Comparison of ENCODE assay signal across 7 cellular contexts in genomic region chr13:107812013-107812412, GRCh38.
"Had no signal": no experiment of that assay in that cellular context is flagged by ENCODE, and none has a peak within 500 bp of the region (broad histone marks: within the 10 kb centered on the region; RNA-seq: fewer than 3 reads in every experiment).

No MANE protein-coding gene starts in this region.

- ATAC-seq: GM23338 had no signal

- H3K9me3 Mint-ChIP-seq: GM23338, H9 had no signal

- H3K27ac Mint-ChIP-seq: GM23338, H9, IgD-negative memory B cell had no signal

- DNase-seq: H9, HCEC 1CT, KG1 had no signal

- FAIRE-seq: H1 had no signal

- H3K4me3 Mint-ChIP-seq: GM23338, H9, IgD-negative memory B cell had no signal

- H3K36me3 Mint-ChIP-seq: IgD-negative memory B cell had no signal

- H3K4me2 ChIP-seq: GM23338 had no signal

- H3K4me3 ChIP-seq: GM23338 had no signal

- H2AFZ ChIP-seq: GM23338 had no signal

- H3K27me3 Mint-ChIP-seq: IgD-negative memory B cell had no signal

- H3K27ac ChIP-seq: HL-60 had no signal
